Comparison of ENCODE assay signal across 19 cellular contexts in the genomic region with DNA sequence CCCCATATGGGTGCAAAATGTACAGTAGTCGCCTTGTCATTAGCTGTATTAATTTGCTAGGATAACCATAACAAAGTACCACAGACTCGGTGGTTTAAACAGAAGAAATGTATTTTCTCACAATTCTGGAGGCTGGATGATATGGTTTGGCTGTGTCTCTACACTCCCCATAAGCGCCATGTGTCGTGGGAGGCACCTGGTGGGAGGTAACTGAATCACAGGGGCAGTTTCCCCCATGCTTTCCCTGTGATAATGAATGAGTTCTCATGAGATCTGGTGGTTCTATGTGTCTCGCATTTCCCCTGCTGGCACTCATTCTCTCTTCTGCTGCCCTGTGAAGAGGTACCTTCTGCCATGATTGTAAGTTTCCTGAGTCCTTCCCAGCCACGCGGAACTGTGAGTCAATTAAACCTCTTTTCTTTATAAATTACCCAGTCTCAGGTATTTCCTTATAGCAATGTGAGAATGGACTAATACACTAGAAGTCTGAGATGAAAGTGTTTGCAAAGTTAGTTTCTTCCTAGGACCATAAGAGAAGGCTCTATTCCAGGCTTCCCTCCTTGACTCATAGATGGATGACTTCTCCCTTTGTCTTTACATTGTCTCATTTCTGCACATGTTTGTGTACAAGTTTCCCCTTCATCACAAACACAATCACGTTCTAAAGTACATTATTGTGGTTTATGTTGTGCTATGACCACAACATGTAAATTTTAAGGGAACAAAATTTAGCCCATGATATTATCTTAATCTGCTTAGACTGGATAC.
"Had no signal": no experiment of that assay in that cellular context is flagged by ENCODE, and none has a peak within 500 bp of the region (broad histone marks: within the 10 kb centered on the region; RNA-seq: fewer than 3 reads in every experiment).

No MANE protein-coding gene starts in this region.

- H3K9me3 ChIP-seq: esophagus muscularis mucosa, thyroid gland had no signal

- DNase-seq: activated B cell treated with CpG ODN at 0.5 μM for 24 hours; activated CD4-positive, alpha-beta T cell treated with anti-CD3 and anti-CD28 coated beads for 4 hours; activated CD8-positive, alpha-beta T cell treated with anti-CD3 and anti-CD28 coated beads, Interleukin-2, amount 10 ng/mL, durations not matched to agents 7 days and 5 days; activated naive CD4-positive, alpha-beta T cell treated with anti-CD3 and anti-CD28 coated beads for 36 hours; activated T-cell treated with anti-CD3 and anti-CD28 coated beads, Interleukin-2, amount 50 U/mL, for 24 hours; anterior cingulate cortex; cortex of kidney; midbrain; occipital lobe; stimulated activated CD4-positive, alpha-beta T cell treated with anti-CD3 and anti-CD28 coated beads, Interleukin-12 subunit alpha, Interleukin-12 subunit beta, amount 100 ng/mL, for 4 hours; stimulated activated CD4-positive, alpha-beta T cell treated with anti-CD3 and anti-CD28 coated beads, Interleukin-2, amount 100 ng/mL, for 24 hours; stimulated activated naive CD4-positive, alpha-beta T cell treated with Interleukin-2 at 50 U/mL for 16 hours; SW 1271; T-helper 2 cell; thyroid gland had no signal

- ATAC-seq: activated CD8-positive, alpha-beta T cell treated with anti-CD3 and anti-CD28 coated beads, Interleukin-2, amount 10 ng/mL, durations not matched to agents 7 days and 5 days had no signal

- H3K4me1 ChIP-seq: esophagus muscularis mucosa, thyroid gland had no signal

- H3K9me3 Mint-ChIP-seq: activated naive CD4-positive, alpha-beta T cell treated with anti-CD3 and anti-CD28 coated beads for 36 hours; brain; nephron had no signal

- H3K27ac ChIP-seq: esophagus muscularis mucosa, thyroid gland had no signal

- H3K4me3 Mint-ChIP-seq: activated B cell treated with CpG ODN at 0.5 μM for 24 hours; activated CD8-positive, alpha-beta T cell treated with anti-CD3 and anti-CD28 coated beads, Interleukin-2, amount 10 ng/mL, durations not matched to agents 7 days and 5 days; activated naive CD4-positive, alpha-beta T cell treated with anti-CD3 and anti-CD28 coated beads for 36 hours; activated T-cell treated with anti-CD3 and anti-CD28 coated beads, Interleukin-2, amount 50 U/mL, for 24 hours; brain; nephron had no signal

- H3K4me1 Mint-ChIP-seq: activated B cell treated with CpG ODN at 0.5 μM for 24 hours, brain, nephron had no signal

- H3K36me3 Mint-ChIP-seq: brain had no signal

- H3K27me3 Mint-ChIP-seq: activated B cell treated with CpG ODN at 0.5 μM for 24 hours; activated T-cell treated with anti-CD3 and anti-CD28 coated beads, Interleukin-2, amount 50 U/mL, for 24 hours had no signal

- H3K27me3 ChIP-seq: esophagus muscularis mucosa, thyroid gland had no signal

- H3K27ac Mint-ChIP-seq: activated B cell treated with CpG ODN at 0.5 μM for 24 hours; activated CD8-positive, alpha-beta T cell treated with anti-CD3 and anti-CD28 coated beads, Interleukin-2, amount 10 ng/mL, durations not matched to agents 7 days and 5 days; activated naive CD4-positive, alpha-beta T cell treated with anti-CD3 and anti-CD28 coated beads for 36 hours; activated T-cell treated with anti-CD3 and anti-CD28 coated beads, Interleukin-2, amount 50 U/mL, for 24 hours; brain; nephron had no signal

- H3K36me3 ChIP-seq: esophagus muscularis mucosa, thyroid gland had no signal

- H3K4me3 ChIP-seq: esophagus muscularis mucosa, lung, thyroid gland had no signal
